ENCODE assay signal across 8 cellular contexts in the genomic region with DNA sequence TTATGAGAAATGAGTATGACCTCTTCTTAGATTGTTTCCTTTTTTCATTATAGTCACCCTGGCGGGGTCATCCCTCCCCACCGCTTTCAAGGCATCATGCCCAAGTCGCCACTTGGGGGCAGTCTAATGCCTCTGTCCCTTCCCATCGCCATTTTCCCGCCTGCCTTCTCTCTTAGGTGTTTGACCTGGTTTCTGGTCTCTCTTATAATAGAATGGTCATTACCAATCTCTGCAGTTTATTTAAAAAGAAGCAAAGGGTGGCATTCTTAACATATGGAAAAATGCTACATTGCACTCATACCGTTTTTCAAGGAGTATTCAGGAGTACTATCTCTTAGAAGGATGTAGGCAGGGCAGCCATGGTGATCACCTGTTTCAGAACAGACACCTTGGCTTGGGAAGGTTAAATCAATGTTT. TPM values are rescaled to one million over a fixed set of nuclear protein-coding genes. Genes with fewer than 3 reads are reported as not detected.
DNase-seq lines count a peak whose midpoint lies in the region; ATAC-seq and TF ChIP-seq lines count a peak whose summit lies in the region.

No MANE protein-coding gene starts in this region.

- DNase-seq in C1 segment of cervical spinal cord (lab: John Stamatoyannopoulos, UW) (peak in 10 of 14 donors; percentile 5 to 65 (median 32)), NCI-H1092 (lab: John Stamatoyannopoulos, UW) (peak; percentile 80), Right ventricle myocardium superior (peak; percentile 69), putamen (ENCODE audit: low spot score) (peak; percentile 46)
- peak; percentile 66 for DNase-seq in activated naive CD4-positive, alpha-beta T cell treated with anti-CD3 and anti-CD28 coated beads, Interleukin-2, amount 50 U/mL, for 16 hours

- peak; percentile 64 for ATAC-seq in GM21360 (IDR thresholded peaks at IDR 0.05; ENCODE audit: unreplicated experiment)
- ATAC-seq in SK-N-SH treated with all-trans-retinoic acid at 6 μM for 48 hours: peak; percentile 94
- peak; percentile 84 for ATAC-seq in Right ventricle myocardium superior (ENCODE audit: poor library complexity)
- ATAC-seq in HG03196 (IDR thresholded peaks at IDR 0.05; ENCODE audit: unreplicated experiment): no peak

- intact Hi-C loops in Right ventricle myocardium superior (cut with DNase I): loop anchor here (5.0 kb wide), 1 partner anchor 329 kb away; no protein-coding TSS in a partner anchor

TF ChIP-seq in SK-N-SH treated with all-trans-retinoic acid at 6 μM for 48 hours, 23 proteins besides CTCF, POLR2A, EP300 and RAD21:
- TF ChIP-seq, protein P1, sequence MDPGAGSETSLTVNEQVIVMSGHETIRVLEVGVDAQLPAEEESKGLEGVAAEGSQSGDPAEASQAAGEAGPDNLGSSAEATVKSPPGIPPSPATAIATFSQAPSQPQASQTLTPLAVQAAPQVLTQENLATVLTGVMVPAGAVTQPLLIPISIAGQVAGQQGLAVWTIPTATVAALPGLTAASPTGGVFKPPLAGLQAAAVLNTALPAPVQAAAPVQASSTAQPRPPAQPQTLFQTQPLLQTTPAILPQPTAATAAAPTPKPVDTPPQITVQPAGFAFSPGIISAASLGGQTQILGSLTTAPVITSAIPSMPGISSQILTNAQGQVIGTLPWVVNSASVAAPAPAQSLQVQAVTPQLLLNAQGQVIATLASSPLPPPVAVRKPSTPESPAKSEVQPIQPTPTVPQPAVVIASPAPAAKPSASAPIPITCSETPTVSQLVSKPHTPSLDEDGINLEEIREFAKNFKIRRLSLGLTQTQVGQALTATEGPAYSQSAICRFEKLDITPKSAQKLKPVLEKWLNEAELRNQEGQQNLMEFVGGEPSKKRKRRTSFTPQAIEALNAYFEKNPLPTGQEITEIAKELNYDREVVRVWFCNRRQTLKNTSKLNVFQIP (CRISPR knock-in tag; IDR thresholded peaks at IDR 0.05; ENCODE audit: borderline replicate concordance, low read depth): no peak
- TF ChIP-seq PATZ1 (CRISPR knock-in tag; IDR thresholded peaks at IDR 0.05; ENCODE audit: borderline replicate concordance): no peak
- no peak for TF ChIP-seq BACH2 (CRISPR knock-in tag; IDR thresholded peaks at IDR 0.05; ENCODE audit: borderline replicate concordance)
- no peak for TF ChIP-seq GLIS3 (CRISPR knock-in tag; IDR thresholded peaks at IDR 0.05)
- no peak for TF ChIP-seq ZNF70 (CRISPR knock-in tag; IDR thresholded peaks at IDR 0.05)
- TF ChIP-seq, protein P2, sequence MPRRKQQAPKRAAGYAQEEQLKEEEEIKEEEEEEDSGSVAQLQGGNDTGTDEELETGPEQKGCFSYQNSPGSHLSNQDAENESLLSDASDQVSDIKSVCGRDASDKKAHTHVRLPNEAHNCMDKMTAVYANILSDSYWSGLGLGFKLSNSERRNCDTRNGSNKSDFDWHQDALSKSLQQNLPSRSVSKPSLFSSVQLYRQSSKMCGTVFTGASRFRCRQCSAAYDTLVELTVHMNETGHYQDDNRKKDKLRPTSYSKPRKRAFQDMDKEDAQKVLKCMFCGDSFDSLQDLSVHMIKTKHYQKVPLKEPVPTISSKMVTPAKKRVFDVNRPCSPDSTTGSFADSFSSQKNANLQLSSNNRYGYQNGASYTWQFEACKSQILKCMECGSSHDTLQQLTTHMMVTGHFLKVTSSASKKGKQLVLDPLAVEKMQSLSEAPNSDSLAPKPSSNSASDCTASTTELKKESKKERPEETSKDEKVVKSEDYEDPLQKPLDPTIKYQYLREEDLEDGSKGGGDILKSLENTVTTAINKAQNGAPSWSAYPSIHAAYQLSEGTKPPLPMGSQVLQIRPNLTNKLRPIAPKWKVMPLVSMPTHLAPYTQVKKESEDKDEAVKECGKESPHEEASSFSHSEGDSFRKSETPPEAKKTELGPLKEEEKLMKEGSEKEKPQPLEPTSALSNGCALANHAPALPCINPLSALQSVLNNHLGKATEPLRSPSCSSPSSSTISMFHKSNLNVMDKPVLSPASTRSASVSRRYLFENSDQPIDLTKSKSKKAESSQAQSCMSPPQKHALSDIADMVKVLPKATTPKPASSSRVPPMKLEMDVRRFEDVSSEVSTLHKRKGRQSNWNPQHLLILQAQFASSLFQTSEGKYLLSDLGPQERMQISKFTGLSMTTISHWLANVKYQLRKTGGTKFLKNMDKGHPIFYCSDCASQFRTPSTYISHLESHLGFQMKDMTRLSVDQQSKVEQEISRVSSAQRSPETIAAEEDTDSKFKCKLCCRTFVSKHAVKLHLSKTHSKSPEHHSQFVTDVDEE (CRISPR knock-in tag; IDR thresholded peaks at IDR 0.05): no peak
- TF ChIP-seq RARB (CRISPR knock-in tag; IDR thresholded peaks at IDR 0.05): no peak
- no peak for TF ChIP-seq ZFP30 (CRISPR knock-in tag; IDR thresholded peaks at IDR 0.05)
- no peak for TF ChIP-seq ZC3H10 (CRISPR knock-in tag; IDR thresholded peaks at IDR 0.05)
- no peak for TF ChIP-seq ESRRG (CRISPR knock-in tag; IDR thresholded peaks at IDR 0.05)
- no peak for TF ChIP-seq TOX (CRISPR knock-in tag; IDR thresholded peaks at IDR 0.05; ENCODE audit: borderline replicate concordance)
- TF ChIP-seq, protein P3, sequence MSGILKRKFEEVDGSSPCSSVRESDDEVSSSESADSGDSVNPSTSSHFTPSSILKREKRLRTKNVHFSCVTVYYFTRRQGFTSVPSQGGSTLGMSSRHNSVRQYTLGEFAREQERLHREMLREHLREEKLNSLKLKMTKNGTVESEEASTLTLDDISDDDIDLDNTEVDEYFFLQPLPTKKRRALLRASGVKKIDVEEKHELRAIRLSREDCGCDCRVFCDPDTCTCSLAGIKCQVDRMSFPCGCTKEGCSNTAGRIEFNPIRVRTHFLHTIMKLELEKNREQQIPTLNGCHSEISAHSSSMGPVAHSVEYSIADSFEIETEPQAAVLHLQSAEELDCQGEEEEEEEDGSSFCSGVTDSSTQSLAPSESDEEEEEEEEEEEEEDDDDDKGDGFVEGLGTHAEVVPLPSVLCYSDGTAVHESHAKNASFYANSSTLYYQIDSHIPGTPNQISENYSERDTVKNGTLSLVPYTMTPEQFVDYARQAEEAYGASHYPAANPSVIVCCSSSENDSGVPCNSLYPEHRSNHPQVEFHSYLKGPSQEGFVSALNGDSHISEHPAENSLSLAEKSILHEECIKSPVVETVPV (CRISPR knock-in tag; IDR thresholded peaks at IDR 0.05): no peak
- TF ChIP-seq ARNTL (CRISPR knock-in tag; IDR thresholded peaks at IDR 0.05; ENCODE audit: borderline replicate concordance, low read depth): no peak

RNA-seq across cellular contexts. Expression of gene OVAAL, which starts 25.2 kb away (rescaled TPM):
- total RNA-seq in Right ventricle myocardium superior: 1.1 TPM

RNA-seq across cellular contexts. Expression of gene ACBD6, which starts 31.2 kb away (rescaled TPM):
- 16.2 TPM for total RNA-seq in Right ventricle myocardium superior
